28 cellular contexts compared by ENCODE assay signal in the genomic region with DNA sequence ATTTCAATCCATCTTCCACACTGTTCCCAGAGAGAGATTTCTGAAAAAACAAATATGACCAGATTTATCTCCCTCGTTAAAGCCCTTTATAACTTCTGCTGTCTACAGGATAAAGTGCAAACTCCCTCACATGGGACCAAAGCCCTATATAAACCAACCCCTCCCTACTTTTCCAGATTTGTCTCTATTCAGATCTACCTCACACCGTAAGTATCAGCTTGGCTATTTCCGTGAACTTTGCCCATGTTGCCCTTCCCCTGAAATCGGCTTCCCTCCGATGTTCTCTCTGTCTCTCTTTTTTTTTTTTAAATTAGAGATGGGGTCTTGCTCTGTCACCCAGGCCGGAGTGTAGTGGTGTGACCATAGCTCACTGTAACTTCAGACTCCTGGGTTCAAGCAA.
"Had no signal": no experiment of that assay in that cellular context is flagged by ENCODE, and none has a peak within 500 bp of the region (broad histone marks: within the 10 kb centered on the region; RNA-seq: fewer than 3 reads in every experiment).

No MANE protein-coding gene starts in this region.

- FAIRE-seq: bronchial epithelial cell, K562, RCC 7860 had no signal

- ATAC-seq: activated naive CD8-positive, alpha-beta T cell treated with anti-CD3 and anti-CD28 coated beads, Interleukin-2, amount 50 U/mL, for 24 hours; activated T-cell treated with anti-CD3 and anti-CD28 coated beads, Interleukin-2, amount 50 U/mL, for 4 hours; K562; Right ventricle myocardium inferior had no signal

- H3K4me3 ChIP-seq: K562, PC-9 had no signal

- H2AFZ ChIP-seq: PC-9 had no signal

- H3K4me2 ChIP-seq: PC-9 had no signal

- DNase-seq: activated CD4-positive, alpha-beta memory T cell treated with anti-CD3 and anti-CD28 coated beads for 36 hours; activated CD4-positive, alpha-beta T cell treated with anti-CD3 and anti-CD28 coated beads, Interleukin-2, amount 50 U/mL, for 1 hour; activated CD8-positive, alpha-beta memory T cell treated with anti-CD3 and anti-CD28 coated beads, Interleukin-2, amount 50 U/mL, for 4 hours; activated naive CD4-positive, alpha-beta T cell treated with anti-CD3 and anti-CD28 coated beads, Interleukin-2, amount 10 ng/mL, durations not matched to agents 7 days and 5 days; activated naive CD8-positive, alpha-beta T cell treated with anti-CD3 and anti-CD28 coated beads, Interleukin-2, amount 50 U/mL, for 24 hours; activated T-cell treated with anti-CD3 and anti-CD28 coated beads for 4 hours; activated T-cell treated with anti-CD3 and anti-CD28 coated beads, Interleukin-2, amount 50 U/mL, for 4 hours; anterior cingulate cortex; caudate nucleus; NCI-H1092 treated with DMSO at 0.1 percent for 48 hours; NCI-H1417; NCI-H146; NCI-H187; NCI-H2029 treated with DMSO at 0.1 percent for 48 hours; NCI-H2107; NCI-H2171; NCI-H510A; NCI-H526; NCI-H748 treated with DMSO at 0.1 percent for 48 hours; PC-9; SW 1271; T-helper 1 cell; T1000 had no signal

- H3K27ac ChIP-seq: PC-9, RWPE1 had no signal
